In genomic region chr3:115803661-115804060, GRCh38 we compare ENCODE assay signal across 22 cellular contexts.
"Had no signal": no experiment of that assay in that cellular context is flagged by ENCODE, and none has a peak within 500 bp of the region (broad histone marks: within the 10 kb centered on the region; RNA-seq: fewer than 3 reads in every experiment).

No MANE protein-coding gene starts in this region.

- DNase-seq: activated CD4-positive, alpha-beta T cell treated with anti-CD3 and anti-CD28 coated beads for 1 hour; activated CD8-positive, alpha-beta memory T cell treated with anti-CD3 and anti-CD28 coated beads, Interleukin-2, amount 50 U/mL, for 4 hours; activated T-cell treated with anti-CD3 and anti-CD28 coated beads, Interleukin-2, amount 50 U/mL, for 24 hours; aorta; brain microvascular endothelial cell; central memory CD4-positive, alpha-beta T cell; gastrocnemius medialis; hippocampal formation; left ventricle myocardium superior; midbrain; pancreas; psoas muscle; stimulated activated CD4-positive, alpha-beta T cell treated with anti-CD3 and anti-CD28 coated beads, Interleukin-4, amount 100 ng/mL, for 24 hours; stimulated activated naive CD8-positive, alpha-beta T cell treated with anti-CD3 and anti-CD28 coated beads, Interleukin-15, Interleukin-2, amounts not matched to agents 100 U/mL and 50 U/mL, for 24 hours; upper lobe of right lung had no signal

- H3K9me3 Mint-ChIP-seq: activated naive CD4-positive, alpha-beta T cell treated with anti-CD3 and anti-CD28 coated beads, Interleukin-2, amount 50 U/mL, for 72 hours; activated T-cell treated with anti-CD3 and anti-CD28 coated beads, Interleukin-2, amount 50 U/mL, for 24 hours; activated T-helper 17 cell treated with anti-CD3 and anti-CD28 coated beads, Interleukin-2, amount 50 U/mL, for 72 hours; natural killer cell treated with Interleukin-12 subunit alpha and Interleukin-12 subunit beta and Interleukin-15 and Interleukin-18, amount 100 ng/mL, for 72 hours had no signal

- ATAC-seq: gastrocnemius medialis; left ventricle myocardium superior; natural killer cell treated with Interleukin-12 subunit alpha and Interleukin-12 subunit beta and Interleukin-15 and Interleukin-18, amount 100 ng/mL, for 72 hours; pancreas; psoas muscle; stimulated activated naive CD8-positive, alpha-beta T cell treated with anti-CD3 and anti-CD28 coated beads, Interleukin-15, Interleukin-2, amounts not matched to agents 100 U/mL and 50 U/mL, for 24 hours; upper lobe of right lung had no signal

- H3K27me3 ChIP-seq: brain microvascular endothelial cell, esophagus muscularis mucosa, gastrocnemius medialis, pancreas, right atrium auricular region had no signal

- H3K9me3 ChIP-seq: esophagus muscularis mucosa, gastrocnemius medialis, pancreas, psoas muscle, right atrium auricular region, upper lobe of right lung had no signal

- H3K27ac Mint-ChIP-seq: activated naive CD4-positive, alpha-beta T cell treated with anti-CD3 and anti-CD28 coated beads, Interleukin-2, amount 50 U/mL, for 72 hours; activated T-cell treated with anti-CD3 and anti-CD28 coated beads, Interleukin-2, amount 50 U/mL, for 24 hours; activated T-helper 17 cell treated with anti-CD3 and anti-CD28 coated beads, Interleukin-2, amount 50 U/mL, for 72 hours; natural killer cell treated with Interleukin-12 subunit alpha and Interleukin-12 subunit beta and Interleukin-15 and Interleukin-18, amount 100 ng/mL, for 72 hours had no signal

- H3K27ac ChIP-seq: coronary artery, esophagus muscularis mucosa, gastrocnemius medialis, pancreas, psoas muscle, right atrium auricular region, upper lobe of right lung, VCaP had no signal

- H3K36me3 Mint-ChIP-seq: activated naive CD4-positive, alpha-beta T cell treated with anti-CD3 and anti-CD28 coated beads, Interleukin-2, amount 50 U/mL, for 72 hours; natural killer cell treated with Interleukin-12 subunit alpha and Interleukin-12 subunit beta and Interleukin-15 and Interleukin-18, amount 100 ng/mL, for 72 hours had no signal

- H3K4me3 Mint-ChIP-seq: activated T-cell treated with anti-CD3 and anti-CD28 coated beads, Interleukin-2, amount 50 U/mL, for 24 hours; activated T-helper 17 cell treated with anti-CD3 and anti-CD28 coated beads, Interleukin-2, amount 50 U/mL, for 72 hours; natural killer cell treated with Interleukin-12 subunit alpha and Interleukin-12 subunit beta and Interleukin-15 and Interleukin-18, amount 100 ng/mL, for 72 hours had no signal

- H3K36me3 ChIP-seq: brain microvascular endothelial cell, esophagus muscularis mucosa, gastrocnemius medialis, pancreas, right atrium auricular region, upper lobe of right lung had no signal

- FAIRE-seq: pancreas had no signal

- H3K4me3 ChIP-seq: coronary artery, esophagus muscularis mucosa, gastrocnemius medialis, pancreas, psoas muscle, right atrium auricular region, upper lobe of right lung had no signal

- H3K4me1 ChIP-seq: esophagus muscularis mucosa, gastrocnemius medialis, pancreas, psoas muscle, right atrium auricular region, upper lobe of right lung had no signal
